ENCODE assay signal across 8 cellular contexts in genomic region chr2:101306410-101306809, GRCh38. TPM values are rescaled to one million over a fixed set of nuclear protein-coding genes. Genes with fewer than 3 reads are reported as not detected.
A peak's percentile ranks its signal among the peaks of the same experiment; 100 is the strongest.
DNase-seq lines count a peak whose midpoint lies in the region; ATAC-seq and TF ChIP-seq lines count a peak whose summit lies in the region.

No MANE protein-coding gene starts in this region.

- peak overlapping the region in 1 of 2 experiments; percentile 87 for H3K14ac ChIP-seq in mesenchymal stem cell (ENCODE audit: low read length in 2 of 2)

- no peak overlapping the region for H4K91ac ChIP-seq in mesenchymal stem cell (ENCODE audit: low read length)

- H2BK15ac ChIP-seq in mesenchymal stem cell (ENCODE audit: low read depth, poor library complexity, severe bottlenecking): no peak overlapping the region

- peaks cover 3% of the 10 kb centered on the region for H3K79me1 ChIP-seq in mesenchymal stem cell (replicated peaks; ENCODE audit: low read length, poor library complexity, severe bottlenecking)

- peak overlapping the region in 1 of 2 experiments; percentile 68 for H2BK12ac ChIP-seq in mesenchymal stem cell (ENCODE audit: low read length in 2 of 2)

- H4K8ac ChIP-seq in mesenchymal stem cell (ENCODE audit: low read length): no peak overlapping the region

- peak overlapping the region in 11 of 12 donors; percentile 13 to 99 (median 91) for H3K27ac ChIP-seq in heart left ventricle
- no peak overlapping the region for H3K27ac ChIP-seq in mesenchymal stem cell (ENCODE audit: low read length, poor library complexity, severe bottlenecking)

- no peak for TF ChIP-seq POLR2A in heart left ventricle (IDR thresholded peaks at IDR 0.05)

- no peaks in the 10 kb centered on the region for H3K27me3 ChIP-seq in heart left ventricle
- H3K27me3 ChIP-seq in mesenchymal stem cell (ENCODE audit: control insufficient read depth in 1 of 2, insufficient read depth in 1 of 2, low read length in 2 of 2): no peaks in the 10 kb centered on the region

- no peak overlapping the region for H2AK5ac ChIP-seq in mesenchymal stem cell (ENCODE audit: low read length, severe bottlenecking)

- peaks cover 0 to 38% (median 0%) of the 10 kb centered on the region in 9 donors for H3K36me3 ChIP-seq in heart left ventricle
- peaks cover 0 to 15% of the 10 kb centered on the region in 2 experiments for H3K36me3 ChIP-seq in mesenchymal stem cell (ENCODE audit: control insufficient read depth in 1 of 2, insufficient read depth in 2 of 2, low read depth in 1 of 2, low read length in 2 of 2)

- H3K4me3 ChIP-seq in heart left ventricle: peak overlapping the region; percentile 73 to 96 (median 83)
- H3K4me3 ChIP-seq in mesenchymal stem cell (ENCODE audit: insufficient read depth in 1 of 2, low read depth in 1 of 2, low read length in 2 of 2): peak overlapping the region in 1 of 2 experiments; percentile 95

- no peak overlapping the region for H2AFZ ChIP-seq in mesenchymal stem cell (ENCODE audit: low read depth, low read length)

- H3K4ac ChIP-seq in mesenchymal stem cell (ENCODE audit: low read depth in 1 of 2, low read length in 2 of 2): no peak overlapping the region

- no peak overlapping the region for H2BK120ac ChIP-seq in mesenchymal stem cell (ENCODE audit: low read depth, low read length)

- no peak for TF ChIP-seq CTCF in heart left ventricle (IDR thresholded peaks at IDR 0.05)

- intact Hi-C loops in heart left ventricle (cut with DNase I) (loop anchor here in 2 of 10 donors (5.0 kb wide), 2 partner anchors 34 to 39 kb away; no protein-coding TSS in a partner anchor), cardiac septum (cut with DNase I) (no loop called here)

- ATAC-seq in heart left ventricle: no peak
- ATAC-seq in HG03457 (IDR thresholded peaks at IDR 0.05; ENCODE audit: unreplicated experiment): peak; percentile 14
- no peak for ATAC-seq in GM19351 (IDR thresholded peaks at IDR 0.05; ENCODE audit: unreplicated experiment)

- peak overlapping the region; percentile 4 for H3K4me2 ChIP-seq in mesenchymal stem cell (ENCODE audit: low read length, poor library complexity, severe bottlenecking)

- peak overlapping the region; percentile 97 for H3K9ac ChIP-seq in mesenchymal stem cell (ENCODE audit: low read length)

- WGBS in heart left ventricle, 4 donors: 39 to 45% (median 40%) methylated on average over 7 of the region's 7 CpGs
- WGBS in mesenchymal stem cell: 84% methylated on average over 7 of the region's 7 CpGs

- no peak overlapping the region for H2BK5ac ChIP-seq in mesenchymal stem cell (ENCODE audit: low read depth, low read length, poor library complexity, severe bottlenecking)

- DNase-seq in heart left ventricle (no peak), cardiac septum (ENCODE audit: low spot score) (no peak), amniotic epithelial cell (ENCODE audit: low read depth) (peak; percentile 57), mesenchymal stem cell (no peak), epidermal melanocyte (ENCODE audit: insufficient read length, low spot score) (no peak), globus pallidus (ENCODE audit: low spot score) (no peak)

- peak overlapping the region in 1 of 2 experiments; percentile 4 for H3K18ac ChIP-seq in mesenchymal stem cell (ENCODE audit: low read depth in 1 of 2, low read length in 2 of 2)

- H3K9me3 ChIP-seq in heart left ventricle: no peaks in the 10 kb centered on the region
- no peaks in the 10 kb centered on the region for H3K9me3 ChIP-seq in mesenchymal stem cell (ENCODE audit: control insufficient read depth, low read length)

- H3K23ac ChIP-seq in mesenchymal stem cell (ENCODE audit: low read length in 2 of 2): no peak overlapping the region

- peaks cover 2 to 81% (median 44%) of the 10 kb centered on the region in 12 donors for H3K4me1 ChIP-seq in heart left ventricle
- peaks cover 14% of the 10 kb centered on the region for H3K4me1 ChIP-seq in mesenchymal stem cell (ENCODE audit: control insufficient read depth, insufficient read depth, low read depth, low read length)

RNA-seq across cellular contexts. Expression of gene RNF149, which starts 2.1 kb away (rescaled TPM):
- total RNA-seq in heart left ventricle (10 to 100 TPM; 10.9 to 46.1 (median 15.8) TPM), cardiac septum (22.1 TPM)
- 10 to 100 TPM; 14.7 to 20.6 TPM for polyA plus RNA-seq in heart left ventricle
- polyA plus RNA-seq in mesenchymal stem cell (2013, experiment 1 of 2): 26.5 TPM
- polyA plus RNA-seq in mesenchymal stem cell (2013, experiment 2 of 2): 28.5 TPM

RNA-seq across cellular contexts. Expression of gene CNOT11, which starts 53.7 kb away (rescaled TPM):
- total RNA-seq in heart left ventricle (10 to 100 TPM; 31.4 to 62.5 (median 44.1) TPM), cardiac septum (46.2 TPM)
- 10 to 100 TPM; 14.0 to 28.9 TPM for polyA plus RNA-seq in heart left ventricle
- polyA plus RNA-seq in mesenchymal stem cell (2013, experiment 1 of 2): 41.6 TPM
- 40.2 TPM for polyA plus RNA-seq in mesenchymal stem cell (2013, experiment 2 of 2)
